In genomic region chr10:101939273-101939635, GRCh38 we compare ENCODE assay signal across 11 cellular contexts.
DNase-seq lines count a peak whose midpoint lies in the region; ATAC-seq and TF ChIP-seq lines count a peak whose summit lies in the region.
"Had no signal": no experiment of that assay in that cellular context is flagged by ENCODE, and none has a peak within 500 bp of the region (broad histone marks: within the 10 kb centered on the region; RNA-seq: fewer than 3 reads in every experiment).

No MANE protein-coding gene starts in this region.

- in situ Hi-C loops in mammary epithelial cell (cut with MboI; ENCODE audit: low sequenced_read_pairs in 2 of 2) = no loop called here

- POLR2A ChIA-PET in AG04449 (lab: Yijun Ruan, JAX) = interaction anchor here (0.6 to 1.0 kb wide), 3 partner anchors 18 to 56 kb away, joined by 3 to 4 read pairs (median 3); no protein-coding TSS in a partner anchor

- H3K4me1 Mint-ChIP-seq in activated T-cell treated with anti-CD3 and anti-CD28 coated beads, Interleukin-2, amount 50 U/mL, for 24 hours (ENCODE audit: low read depth) = peaks cover 2% of the 10 kb centered on the region

- H3K27me3 Mint-ChIP-seq in activated T-cell treated with anti-CD3 and anti-CD28 coated beads, Interleukin-2, amount 50 U/mL, for 24 hours = no peaks in the 10 kb centered on the region

- H3K4me2 ChIP-seq in mammary epithelial cell (ENCODE audit: insufficient read depth, low read depth, low read length) = peak overlapping the region; percentile 16

- no peak overlapping the region for H3K4me3 ChIP-seq in AG04449 (ENCODE audit: low read depth, low read length)
- no peak overlapping the region for H3K4me3 ChIP-seq in mammary epithelial cell (replicated peaks in 1 of 3; ENCODE audit: insufficient read depth in 1 of 3, low read depth in 2 of 3, low read length in 3 of 3)
- no peak overlapping the region for H3K4me3 ChIP-seq in lung

- ATAC-seq in lung (ENCODE audit: insufficient read depth, low FRiP score) (peak; percentile 34), HG03442 (IDR thresholded peaks at IDR 0.05; ENCODE audit: unreplicated experiment) (no peak), GM18505 (IDR thresholded peaks at IDR 0.05; ENCODE audit: unreplicated experiment) (no peak)
- ATAC-seq: CD8-positive, alpha-beta T cell had no signal

- no peaks in the 10 kb centered on the region for H4K20me1 ChIP-seq in mammary epithelial cell (ENCODE audit: insufficient read depth, low read length)

- H2AFZ ChIP-seq in mammary epithelial cell (ENCODE audit: low read depth, low read length) = no peak overlapping the region

- no peaks in the 10 kb centered on the region for H3K79me2 ChIP-seq in mammary epithelial cell (ENCODE audit: insufficient read depth, low read length)

- H3K4me1 ChIP-seq in mammary epithelial cell (ENCODE audit: insufficient read depth, low read length) (peaks cover 22% of the 10 kb centered on the region), lung (ENCODE audit: control insufficient read depth in 2 of 2, insufficient read depth in 2 of 2, low read length in 2 of 2) (peaks cover 0 to 35% of the 10 kb centered on the region in 2 donors)

- H3K27me3 ChIP-seq in mammary epithelial cell (ENCODE audit: insufficient read depth, low read length) = no peaks in the 10 kb centered on the region
- no peaks in the 10 kb centered on the region for H3K27me3 ChIP-seq in lung (ENCODE audit: control insufficient read depth, insufficient read depth)

- intact Hi-C loops in mammary epithelial cell (cut with micrococcal nuclease) = loop anchor here (2.0 kb wide), 1 partner anchor 72 kb away; no protein-coding TSS in a partner anchor

- dilution Hi-C loops in mammary epithelial cell (cut with HindIII; ENCODE audit: low sequenced_read_pairs) = no loop called here

- CTCF ChIA-PET in AG04449 (lab: Yijun Ruan, JAX) = interaction anchor here (1.0 to 2.2 kb wide), 4 partner anchors 48 to 104 kb away, joined by 3 to 6 read pairs (median 4); no protein-coding TSS in a partner anchor
- CTCF ChIA-PET in mammary epithelial cell (lab: Charles Lee; ENCODE audit: low non-redundant PET) = interaction anchor here (0.6 kb wide), 1 partner anchor 12 kb away, joined by 3 read pairs; no protein-coding TSS in a partner anchor

- DNase-seq in AG04449 (ENCODE audit: low read depth, low spot score) = peak; percentile 85
- DNase-seq in LHCN-M2 (ENCODE audit: low read depth) = peak; percentile 76
- DNase-seq in mammary epithelial cell = peak; percentile 77
- no peak for DNase-seq in lung (ENCODE audit: low spot score)
- no peak for DNase-seq in Kasumi-1 (lab: John Stamatoyannopoulos, UW)
- DNase-seq in activated T-cell treated with anti-CD3 and anti-CD28 coated beads, Interleukin-2, amount 50 U/mL, for 24 hours = no peak
- DNase-seq: activated T-cell treated with anti-CD3 and anti-CD28 coated beads, Interleukin-2, amount 50 U/mL, for 1 hour; CD8-positive, alpha-beta T cell; SHP77 treated with DMSO at 0.1 percent for 48 hours had no signal

- BruUV-seq in mammary epithelial cell (replicated peaks; lab: Mats Ljungman, UMichigan) = no TSS peak

- H3K9ac ChIP-seq in mammary epithelial cell (ENCODE audit: insufficient read depth, low read length) = no peak overlapping the region

- 14% methylated on average over 1 of the region's 1 CpG for WGBS in mammary epithelial cell (ENCODE audit: low coverage, missing lambda C conversion rate)
- WGBS in lung, 2 donors = 38 to 67% methylated on average over 1 of the region's 1 CpG

- H3K27ac ChIP-seq in mammary epithelial cell (ENCODE audit: insufficient read depth, low read depth, low read length) = peak overlapping the region; percentile 68
- peak overlapping the region in 1 of 2 donors; percentile 92 for H3K27ac ChIP-seq in lung (ENCODE audit: low read depth in 1 of 2, low read length in 1 of 2)

- TF ChIP-seq CTCF in AG04449 (IDR thresholded peaks at IDR 0.05; ENCODE audit: insufficient read depth, low read length, missing control alignments) (no peak), mammary epithelial cell (conservative IDR thresholded peaks at IDR 0.05 in 1 of 2, IDR thresholded peaks at IDR 0.05 in 1 of 2; ENCODE audit: extremely low read depth in 1 of 2, insufficient read depth in 1 of 2, low read depth in 1 of 2, low read length in 2 of 2) (no peak), lung (IDR thresholded peaks at IDR 0.05; ENCODE audit: control extremely low read depth, extremely low read depth) (no peak)

- no peaks in the 10 kb centered on the region for H3K36me3 ChIP-seq in mammary epithelial cell (ENCODE audit: insufficient read depth, low read length)
- H3K36me3 ChIP-seq in lung (ENCODE audit: control insufficient read depth in 2 of 2, insufficient read depth in 2 of 2, low read length in 2 of 2) = peaks cover 0 to 4% of the 10 kb centered on the region in 2 donors

- H3K36me3 Mint-ChIP-seq in activated T-cell treated with anti-CD3 and anti-CD28 coated beads, Interleukin-2, amount 50 U/mL, for 24 hours (ENCODE audit: low read depth) = peaks cover 54% of the 10 kb centered on the region

- H3K4me3 Mint-ChIP-seq in activated T-cell treated with anti-CD3 and anti-CD28 coated beads, Interleukin-2, amount 50 U/mL, for 24 hours = no peak overlapping the region
- H3K4me3 Mint-ChIP-seq: CD8-positive, alpha-beta T cell had no signal

- no peaks in the 10 kb centered on the region for H3K9me3 Mint-ChIP-seq in activated T-cell treated with anti-CD3 and anti-CD28 coated beads, Interleukin-2, amount 50 U/mL, for 24 hours
- H3K9me3 Mint-ChIP-seq: CD8-positive, alpha-beta T cell had no signal

- H3K27ac Mint-ChIP-seq in activated T-cell treated with anti-CD3 and anti-CD28 coated beads, Interleukin-2, amount 50 U/mL, for 24 hours = no peak overlapping the region
- H3K27ac Mint-ChIP-seq: CD8-positive, alpha-beta T cell had no signal

- TF ChIP-seq POLR2A in GM18505 (IDR thresholded peaks at IDR 0.05; ENCODE audit: borderline replicate concordance, extremely low read depth, insufficient read depth, insufficient read length) = no peak

- H3K9me3 ChIP-seq in mammary epithelial cell (replicated peaks; ENCODE audit: insufficient read depth, low read length) (no peaks in the 10 kb centered on the region), lung (ENCODE audit: control insufficient read depth in 2 of 2, insufficient read depth in 1 of 2, low read length in 1 of 2) (no peaks in the 10 kb centered on the region)

Comparison
In these comparisons a context has a peak if more than half of its experiments do, and no peak if none do; other contexts are left out.
1. DNase-seq: peak in AG04449 (single experiment), LHCN-M2 (single experiment) and mammary epithelial cell (single experiment); none in lung (single experiment), Kasumi-1 (0 of 2) and activated T-cell treated with anti-CD3 and anti-CD28 coated beads, Interleukin-2, amount 50 U/mL, for 24 hours (single experiment).